Comparison of ENCODE assay signal across 8 cellular contexts in genomic region chr19:11482384-11483050, GRCh38. TPM values are rescaled to one million over a fixed set of nuclear protein-coding genes. Genes with fewer than 3 reads are reported as not detected.
DNase-seq lines count a peak whose midpoint lies in the region; ATAC-seq and TF ChIP-seq lines count a peak whose summit lies in the region.

No MANE protein-coding gene starts in this region.

- peak; percentile 40 for DNase-seq in NCI-H1694 (lab: John Stamatoyannopoulos, UW)
- peak; percentile 79 to 92 (median 82) for DNase-seq in T-helper 2 cell
- DNase-seq in amygdala (lab: John Stamatoyannopoulos, UW): peak in 55 of 56 donors; percentile 51 to 98 (median 85)
- DNase-seq in right atrium auricular region (ENCODE audit: low spot score): peak; percentile 84
- DNase-seq in retinal pigment epithelial cell (ENCODE audit: low read depth): peak; percentile 32

- peaks cover 0 to 42% of the 10 kb centered on the region in 2 donors for H3K4me1 ChIP-seq in right atrium auricular region

- peaks cover 14 to 32% of the 10 kb centered on the region in 2 donors for H3K27me3 ChIP-seq in right atrium auricular region

- H3K9me3 ChIP-seq in right atrium auricular region: no peaks in the 10 kb centered on the region

- peak overlapping the region in 1 of 2 donors; percentile 29 for H3K27ac ChIP-seq in right atrium auricular region

- peak; percentile 98 for TF ChIP-seq CTCF in GM12875 (IDR thresholded peaks at IDR 0.05; ENCODE audit: borderline replicate concordance, insufficient read depth, low read depth, low read length)
- peak; percentile 89 to 96 for TF ChIP-seq CTCF in right atrium auricular region (IDR thresholded peaks at IDR 0.05)
- peak; percentile 79 for TF ChIP-seq CTCF in retinal pigment epithelial cell (conservative IDR thresholded peaks at IDR 0.05; ENCODE audit: low read depth, low read length)

- peaks cover 6% of the 10 kb centered on the region for H3K36me3 ChIP-seq in right atrium auricular region

- H3K4me3 ChIP-seq in GM12875 (ENCODE audit: low read depth, low read length) (peak overlapping the region; percentile 45), right atrium auricular region (peak overlapping the region in 1 of 2 donors; percentile 45), retinal pigment epithelial cell (ENCODE audit: low read length) (peak overlapping the region; percentile 42)

- ATAC-seq in HG02870 (IDR thresholded peaks at IDR 0.05; ENCODE audit: unreplicated experiment) (peak; percentile 42), GM18873 (IDR thresholded peaks at IDR 0.05; ENCODE audit: low FRiP score, unreplicated experiment) (no peak)

RNA-seq across cellular contexts. Expression of gene ELAVL3, which starts 1.7 kb away (rescaled TPM):
- total RNA-seq in right atrium auricular region: not detected

RNA-seq across cellular contexts. Expression of gene ZNF653, which starts 23.1 kb away (rescaled TPM):
- 1 to 10 TPM; 4.6 to 9.9 TPM for total RNA-seq in right atrium auricular region

RNA-seq across cellular contexts. Expression of gene ECSIT, which starts 46.4 kb away (rescaled TPM):
- total RNA-seq in right atrium auricular region: 100 to 1,000 TPM in 1 of 2 donors, 10 to 100 TPM in 1; 83.6 to 126 TPM

RNA-seq across cellular contexts. Expression of gene PRKCSH, which starts 47.1 kb away (rescaled TPM):
- 10 to 100 TPM; 78.0 to 82.8 TPM for total RNA-seq in right atrium auricular region

RNA-seq across cellular contexts. Expression of gene ODAD3, which starts 47.6 kb away (rescaled TPM):
- under 1 TPM; 0.22 to 0.59 TPM for total RNA-seq in right atrium auricular region

Comparison
In these comparisons a context has a peak if more than half of its experiments do, and no peak if none do; other contexts are left out.
1. DNase-seq: peak in every context shown above with its lines; median percentile 85 in amygdala; 84 in right atrium auricular region; 82 in T-helper 2 cell; 40 in NCI-H1694; 32 in retinal pigment epithelial cell.